Comparison of ENCODE assay signal across 12 cellular contexts in genomic region chr9:89924611-89925010, GRCh38.
"Had no signal": no experiment of that assay in that cellular context is flagged by ENCODE, and none has a peak within 500 bp of the region (broad histone marks: within the 10 kb centered on the region; RNA-seq: fewer than 3 reads in every experiment).

No MANE protein-coding gene starts in this region.

- H3K27me3 ChIP-seq: colonic mucosa, neutrophil had no signal

- H3K27ac ChIP-seq: colonic mucosa, foreskin keratinocyte, neutrophil, spleen, thoracic aorta had no signal

- H3K9me3 ChIP-seq: colonic mucosa, neutrophil, spleen, thoracic aorta had no signal

- ATAC-seq: foreskin keratinocyte, left colon had no signal

- H3K9me3 Mint-ChIP-seq: activated CD4-positive, alpha-beta T cell treated with anti-CD3 and anti-CD28 coated beads, Interleukin-2, amount 10 ng/mL, durations not matched to agents 7 days and 5 days; naive B cell had no signal

- H3K4me3 ChIP-seq: colonic mucosa, spleen, thoracic aorta had no signal

- H3K4me3 Mint-ChIP-seq: activated CD4-positive, alpha-beta T cell treated with anti-CD3 and anti-CD28 coated beads, Interleukin-2, amount 10 ng/mL, durations not matched to agents 7 days and 5 days; naive B cell had no signal

- H3K4me1 ChIP-seq: colonic mucosa, foreskin keratinocyte had no signal

- DNase-seq: activated effector memory CD4-positive, alpha-beta T cell treated with Interleukin-2 at 50 U/mL for 16 hours; caudate nucleus; colonic mucosa; foreskin keratinocyte; left colon; naive B cell; right cardiac atrium; spleen; T-helper 9 cell had no signal

- H3K27ac Mint-ChIP-seq: activated CD4-positive, alpha-beta T cell treated with anti-CD3 and anti-CD28 coated beads, Interleukin-2, amount 10 ng/mL, durations not matched to agents 7 days and 5 days had no signal

- H3K36me3 Mint-ChIP-seq: naive B cell had no signal

- H3K36me3 ChIP-seq: colonic mucosa, neutrophil, spleen, thoracic aorta had no signal
